In genomic region chr20:34706022-34706875, GRCh38 we compare ENCODE assay signal across 1 cellular context.
A peak's percentile ranks its signal among the peaks of the same experiment; 100 is the strongest.
TF ChIP-seq lines count a peak whose summit lies in the region.

No MANE protein-coding gene starts in this region.

TF ChIP-seq in HepG2, 621 proteins besides CTCF, POLR2A, EP300 and RAD21 (continued from another document):
- TF ChIP-seq PRDM4 (CRISPR knock-in tag; IDR thresholded peaks at IDR 0.05; ENCODE audit: borderline replicate concordance): no peak
- no peak for TF ChIP-seq NPAS2 (CRISPR knock-in tag; IDR thresholded peaks at IDR 0.05; ENCODE audit: borderline replicate concordance)
- no peak for TF ChIP-seq ZKSCAN5 (CRISPR knock-in tag; IDR thresholded peaks at IDR 0.05)
- no peak for TF ChIP-seq PCBP1 (IDR thresholded peaks at IDR 0.05; ENCODE audit: borderline replicate concordance, low read depth, low read length)
- 0 out of 2 replicates have a peak, but pooled peaks have one; percentile 42 for TF ChIP-seq SSRP1 (CRISPR knock-in tag; IDR thresholded peaks at IDR 0.05)
- no peak for TF ChIP-seq ZNF7 (CRISPR knock-in tag; IDR thresholded peaks at IDR 0.05)
- no peak for TF ChIP-seq ZNF329 (CRISPR knock-in tag; IDR thresholded peaks at IDR 0.05; ENCODE audit: low read depth)
- peak; percentile 47 for TF ChIP-seq NR2F6 (IDR thresholded peaks at IDR 0.05)
- peak; percentile 76; the same call in 1 of the 2 replicates for TF ChIP-seq NR2F6 (CRISPR knock-in tag; IDR thresholded peaks at IDR 0.05)
- no peak for TF ChIP-seq ZNF24 (IDR thresholded peaks at IDR 0.05)
- TF ChIP-seq RARG (CRISPR knock-in tag; IDR thresholded peaks at IDR 0.05; ENCODE audit: low read depth): no peak
- TF ChIP-seq ZNF607 (CRISPR knock-in tag; IDR thresholded peaks at IDR 0.05; ENCODE audit: borderline replicate concordance): no peak
- no peak for TF ChIP-seq ZNF572 (CRISPR knock-in tag; IDR thresholded peaks at IDR 0.05)
- 0 out of 2 replicates have a peak, but pooled peaks have one; percentile 6 for TF ChIP-seq ZNF276 (CRISPR knock-in tag; IDR thresholded peaks at IDR 0.05; ENCODE audit: low read depth)
- TF ChIP-seq PRDM10 (CRISPR knock-in tag; IDR thresholded peaks at IDR 0.05; ENCODE audit: low read depth): no peak
- no peak; the same call in 1 of the 2 replicates for TF ChIP-seq CBFB (CRISPR knock-in tag; IDR thresholded peaks at IDR 0.05)
- TF ChIP-seq SNAPC2 (CRISPR knock-in tag; IDR thresholded peaks at IDR 0.05): 0 out of 2 replicates have a peak, but pooled peaks have one; percentile 18
- no peak for TF ChIP-seq CC2D1A (CRISPR knock-in tag; IDR thresholded peaks at IDR 0.05)
- no peak for TF ChIP-seq ZNF513 (CRISPR knock-in tag; conservative IDR thresholded peaks at IDR 0.05)
- TF ChIP-seq ZNF136 (CRISPR knock-in tag; IDR thresholded peaks at IDR 0.05; ENCODE audit: low read depth): 0 out of 2 replicates have a peak, but pooled peaks have one; percentile 60
- TF ChIP-seq HMGXB4 (CRISPR knock-in tag; IDR thresholded peaks at IDR 0.05; ENCODE audit: borderline replicate concordance in 1 of 2, low read depth in 1 of 2): peak in 1 of 2 experiments; percentile 16; a peak in 1 of 4 replicates
- no peak for TF ChIP-seq HNRNPK (IDR thresholded peaks at IDR 0.05; ENCODE audit: low read depth, low read length, poor library complexity, severe bottlenecking)
- no peak for TF ChIP-seq ZNF446 (CRISPR knock-in tag; IDR thresholded peaks at IDR 0.05)
- no peak for TF ChIP-seq NR2C2 (CRISPR knock-in tag; IDR thresholded peaks at IDR 0.05; ENCODE audit: borderline replicate concordance)
- TF ChIP-seq TARDBP (CRISPR knock-in tag; IDR thresholded peaks at IDR 0.05): no peak
- no peak for TF ChIP-seq ZNF543 (CRISPR knock-in tag; IDR thresholded peaks at IDR 0.05)
- no peak for TF ChIP-seq SNRNP70 (IDR thresholded peaks at IDR 0.05; ENCODE audit: low read depth, low read length)
- TF ChIP-seq ZNF235 (CRISPR knock-in tag; IDR thresholded peaks at IDR 0.05; ENCODE audit: borderline replicate concordance): no peak
- TF ChIP-seq TCF7 (IDR thresholded peaks at IDR 0.05; ENCODE audit: low read depth): no peak
- no peak for TF ChIP-seq ZEB1 (IDR thresholded peaks at IDR 0.05; ENCODE audit: insufficient replicate concordance, low read depth)
- TF ChIP-seq ZNF557 (CRISPR knock-in tag; IDR thresholded peaks at IDR 0.05): no peak
- no peak for TF ChIP-seq ZNF441 (CRISPR knock-in tag; IDR thresholded peaks at IDR 0.05; ENCODE audit: borderline replicate concordance)
- TF ChIP-seq NR1H2 (CRISPR knock-in tag; IDR thresholded peaks at IDR 0.05; ENCODE audit: borderline replicate concordance, low read depth): no peak
TF ChIP-seq in HepG2: peak in this region for 42.
